Comparison of ENCODE assay signal across 1 cellular context in genomic region chr19:1155352-1156304, GRCh38.
TF ChIP-seq lines count a peak whose summit lies in the region.

No MANE protein-coding gene starts in this region.

TF ChIP-seq in HepG2, 621 proteins besides CTCF, POLR2A, EP300 and RAD21 (continued from another document):
- TF ChIP-seq ZNF687 (CRISPR knock-in tag; IDR thresholded peaks at IDR 0.05) = peak; percentile 17
- TF ChIP-seq RBAK (CRISPR knock-in tag; IDR thresholded peaks at IDR 0.05) = no peak
- TF ChIP-seq ZBTB7B (CRISPR knock-in tag; IDR thresholded peaks at IDR 0.05) = 0 out of 2 replicates have a peak, but pooled peaks have one; percentile 5
- 0 out of 3 replicates have a peak, but pooled peaks have one; percentile 22 for TF ChIP-seq MXI1 (IDR thresholded peaks at IDR 0.05; ENCODE audit: borderline replicate concordance, low read depth, low read length)
TF ChIP-seq in HepG2: peak in this region for 6.
